Comparison of ENCODE assay signal across 5 cellular contexts in genomic region chr14:35359655-35360054, GRCh38. TPM values are rescaled to one million over a fixed set of nuclear protein-coding genes. Genes with fewer than 3 reads are reported as not detected.
DNase-seq lines count a peak whose midpoint lies in the region; ATAC-seq, FAIRE-seq and TF ChIP-seq lines count a peak whose summit lies in the region.
"Not testable (repeated sequence)": the region's sequence is repeated elsewhere in the genome, so short reads cannot be mapped to it uniquely, and the experiment has no call there.

No MANE protein-coding gene starts in this region.

- POLR2A ChIA-PET in WTC11 (lab: Charles Lee); K562 (lab: Yijun Ruan, JAX); HepG2 (lab: Yijun Ruan, JAX): not testable (repeated sequence)

- not testable (repeated sequence) for H2BK5ac ChIP-seq in trophoblast cell (ENCODE audit: low read depth, low read length, poor library complexity)

- peaks cover 9 to 25% of the 10 kb centered on the region in 2 experiments for H3K4me1 ChIP-seq in K562 (replicated peaks in 1 of 2; ENCODE audit: control insufficient read depth in 2 of 2, insufficient read depth in 2 of 2, low read length in 2 of 2)
- peaks cover 44% of the 10 kb centered on the region for H3K4me1 ChIP-seq in HepG2 (ENCODE audit: insufficient read depth, low read length)
- not testable (repeated sequence) for H3K4me1 ChIP-seq in trophoblast cell (ENCODE audit: control insufficient read depth in 1 of 2, insufficient read depth in 2 of 2, low read length in 2 of 2)

- H3K4me2 ChIP-seq in K562 (ENCODE audit: insufficient read depth, low read length); HepG2 (ENCODE audit: low read depth, low read length); trophoblast cell (ENCODE audit: low read length): not testable (repeated sequence)

- H2AFZ ChIP-seq in K562 (ENCODE audit: low read depth, low read length) = peak overlapping the region; percentile 66
- H2AFZ ChIP-seq in HepG2 (ENCODE audit: low read length); trophoblast cell (ENCODE audit: insufficient read depth, low read length, poor library complexity): not testable (repeated sequence)

- not testable (repeated sequence) for H3K36me3 Mint-ChIP-seq in WTC11; stimulated activated memory B cell treated with anti-CD40 and anti-IgM and Interleukin-4, amounts not matched to agents 10 μg/mL and 1 μg/mL and 100 μg/mL, for 72 hours

- WGBS in K562 (ENCODE audit: insufficient coverage, low coverage, missing lambda C conversion rate) = 5% methylated on average over 6 of the region's 7 CpGs
- WGBS in HepG2 (ENCODE audit: low lambda C conversion rate) = 37% methylated on average over 7 of the region's 7 CpGs
- no CpG with 5 or more reads among the region's 7 CpGs for WGBS in trophoblast cell (ENCODE audit: extremely low coverage, insufficient coverage, insufficient read length)

- not testable (repeated sequence) for H3K14ac ChIP-seq in trophoblast cell (ENCODE audit: low read length)

- H3K27me3 ChIP-seq in K562 (ENCODE audit: control insufficient read depth in 2 of 2, insufficient read depth in 2 of 2, low read length in 2 of 2); HepG2 (ENCODE audit: control insufficient read depth in 1 of 2, insufficient read depth in 2 of 2, low read length in 2 of 2); trophoblast cell (ENCODE audit: insufficient read depth, low read length): not testable (repeated sequence)

- TF ChIP-seq EP300 in K562 (IDR thresholded peaks at IDR 0.05; ENCODE audit: low read length) = peak; percentile 22; the same call in 1 of the 2 replicates
- TF ChIP-seq EP300 in HepG2 (IDR thresholded peaks at IDR 0.05; ENCODE audit: low read depth in 2 of 2, low read length in 2 of 2); HepG2 (CRISPR knock-in tag; IDR thresholded peaks at IDR 0.05; ENCODE audit: borderline replicate concordance): not testable (repeated sequence)

- H3K27ac Mint-ChIP-seq in WTC11 = not testable (repeated sequence)
- peak overlapping the region; percentile 58 for H3K27ac Mint-ChIP-seq in stimulated activated memory B cell treated with anti-CD40 and anti-IgM and Interleukin-4, amounts not matched to agents 10 μg/mL and 1 μg/mL and 100 μg/mL, for 72 hours

- peak overlapping the region; percentile 66; the same call in 1 of the 3 replicates for H3K27ac ChIP-seq in K562 (ENCODE audit: extremely low read depth, low read depth, low read length)
- H3K27ac ChIP-seq in HepG2 (ENCODE audit: extremely low read length, insufficient read depth, low read length); trophoblast cell (ENCODE audit: low read depth, low read length): not testable (repeated sequence)

- not testable (repeated sequence) for H3K79me2 ChIP-seq in K562 (ENCODE audit: control insufficient read depth, insufficient read depth, low read length); HepG2 (ENCODE audit: insufficient read depth, low read length); trophoblast cell (ENCODE audit: control insufficient read depth, insufficient read depth, low read length, poor library complexity)

- not testable (repeated sequence) for H3K4me3 Mint-ChIP-seq in WTC11; stimulated activated memory B cell treated with anti-CD40 and anti-IgM and Interleukin-4, amounts not matched to agents 10 μg/mL and 1 μg/mL and 100 μg/mL, for 72 hours

- not testable (repeated sequence) for H2AK5ac ChIP-seq in trophoblast cell (ENCODE audit: low read length)

- not testable (repeated sequence) for DNase-seq in WTC11 (ENCODE audit: low spot score); HepG2 (ENCODE audit: low spot score); trophoblast cell
- peak in 1 of 4 experiments; percentile 54 for DNase-seq in K562 (ENCODE audit: extremely low read depth in 1 of 4, low spot score in 3 of 4)

- H3K4ac ChIP-seq in trophoblast cell (ENCODE audit: low read depth, low read length) = not testable (repeated sequence)

- not testable (repeated sequence) for H4K8ac ChIP-seq in trophoblast cell (ENCODE audit: low read depth, low read length)

- not testable (repeated sequence) for H3K9ac ChIP-seq in K562 (ENCODE audit: insufficient read depth in 1 of 2, low read depth in 2 of 2, low read length in 2 of 2); HepG2 (ENCODE audit: insufficient read depth, low read depth, low read length); trophoblast cell (ENCODE audit: low read length)

- not testable (repeated sequence) for H3K23ac ChIP-seq in trophoblast cell (ENCODE audit: low read length)

- H3K36me3 ChIP-seq in K562 (ENCODE audit: control insufficient read depth, insufficient read depth, low read length); HepG2 (replicated peaks in 1 of 2; ENCODE audit: control insufficient read depth in 1 of 2, insufficient read depth in 2 of 2, low read length in 2 of 2); trophoblast cell (ENCODE audit: control insufficient read depth in 1 of 2, insufficient read depth in 2 of 2, low read length in 2 of 2): not testable (repeated sequence)

- not testable (repeated sequence) for H3K9me1 ChIP-seq in K562 (ENCODE audit: control insufficient read depth, insufficient read depth, low read length)

- not testable (repeated sequence) for TF ChIP-seq CTCF in WTC11 (IDR thresholded peaks at IDR 0.05); K562 (IDR thresholded peaks at IDR 0.05 in 2 of 3, conservative IDR thresholded peaks at IDR 0.05 in 1 of 3; ENCODE audit: insufficient read depth in 2 of 3, low read depth in 1 of 3, low read length in 3 of 3); HepG2 (CRISPR knock-in tag; IDR thresholded peaks at IDR 0.05)

- peak overlapping the region; percentile 29 for H2BK120ac ChIP-seq in trophoblast cell (ENCODE audit: insufficient read depth, low read length, poor library complexity)

- not testable (repeated sequence) for H3K4me3 ChIP-seq in K562; HepG2 (replicated peaks in 1 of 3; ENCODE audit: insufficient read depth in 1 of 3, low read depth in 2 of 3, low read length in 3 of 3); trophoblast cell (ENCODE audit: low read depth, low read length)

- H3K79me1 ChIP-seq in trophoblast cell (ENCODE audit: low read length) = not testable (repeated sequence)

- peak overlapping the region; percentile 51 for H4K91ac ChIP-seq in trophoblast cell (ENCODE audit: low read depth, low read length)

- not testable (repeated sequence) for H3K27me3 Mint-ChIP-seq in WTC11 (ENCODE audit: low read depth); stimulated activated memory B cell treated with anti-CD40 and anti-IgM and Interleukin-4, amounts not matched to agents 10 μg/mL and 1 μg/mL and 100 μg/mL, for 72 hours

- not testable (repeated sequence) for H4K12ac ChIP-seq in trophoblast cell (ENCODE audit: low read depth, low read length)

- H3K18ac ChIP-seq in trophoblast cell (ENCODE audit: low read length) = not testable (repeated sequence)

- intact Hi-C loops in K562 (cut with micrococcal nuclease); HepG2 (cut with micrococcal nuclease; ENCODE audit: unreplicated experiment): not testable (repeated sequence)

- H2BK12ac ChIP-seq in trophoblast cell (ENCODE audit: low read length) = not testable (repeated sequence)

- 0 out of 2 replicates have a peak, but pooled peaks have one; percentile 39 for TF ChIP-seq POLR2A in K562 (conservative IDR thresholded peaks at IDR 0.05)
- TF ChIP-seq POLR2A in HepG2 (IDR thresholded peaks at IDR 0.05; ENCODE audit: insufficient read depth in 1 of 2, low read depth in 2 of 2, low read length in 2 of 2) = not testable (repeated sequence)

- TF ChIP-seq RAD21 in K562 (CRISPR knock-in tag; conservative IDR thresholded peaks at IDR 0.05 in 1 of 2, IDR thresholded peaks at IDR 0.05 in 1 of 2); HepG2 (CRISPR knock-in tag; IDR thresholded peaks at IDR 0.05): not testable (repeated sequence)

- FAIRE-seq in K562 (lab: Jason Lieb, UNC); HepG2 (lab: Jason Lieb, UNC): not testable (repeated sequence)

- not testable (repeated sequence) for H3K4me1 Mint-ChIP-seq in WTC11
- H3K4me1 Mint-ChIP-seq in stimulated activated memory B cell treated with anti-CD40 and anti-IgM and Interleukin-4, amounts not matched to agents 10 μg/mL and 1 μg/mL and 100 μg/mL, for 72 hours = peaks cover 26% of the 10 kb centered on the region

- not testable (repeated sequence) for H3K9me3 Mint-ChIP-seq in WTC11; stimulated activated memory B cell treated with anti-CD40 and anti-IgM and Interleukin-4, amounts not matched to agents 10 μg/mL and 1 μg/mL and 100 μg/mL, for 72 hours

- CTCF ChIA-PET in WTC11 (lab: Charles Lee); K562 (lab: Yijun Ruan, JAX; ENCODE audit: low intra/inter-chr PET ratio); HepG2 (lab: Yijun Ruan, JAX; ENCODE audit: low intra/inter-chr PET ratio, low total read pairs): not testable (repeated sequence)

- BruUV-seq in K562 (replicated peaks; lab: Mats Ljungman, UMichigan); HepG2 (replicated peaks; lab: Mats Ljungman, UMichigan): not testable (repeated sequence)

- H4K20me1 ChIP-seq in K562 (replicated peaks; ENCODE audit: control insufficient read depth, insufficient read depth, low read length); HepG2 (ENCODE audit: insufficient read depth, low read length): not testable (repeated sequence)

- in situ Hi-C loops in K562 (cut with MboI); HepG2 (cut with HindIII; ENCODE audit: extremely low pct_ligation_motif_present, low pct_unique_long_range_greater_than_20kb): not testable (repeated sequence)

- not testable (repeated sequence) for ATAC-seq in WTC11; K562; HepG2; stimulated activated memory B cell treated with anti-CD40 and anti-IgM and Interleukin-4, amounts not matched to agents 10 μg/mL and 1 μg/mL and 100 μg/mL, for 72 hours

- H3K9me3 ChIP-seq in K562 (replicated peaks; ENCODE audit: control insufficient read depth, insufficient read depth, low read depth, low read length); HepG2 (ENCODE audit: low read length); trophoblast cell (ENCODE audit: insufficient read depth, low read depth, low read length): not testable (repeated sequence)

RNA-seq across cellular contexts. Expression of gene NFKBIA, which starts 44.9 kb away (rescaled TPM):
- total RNA-seq in WTC11 (2021) = 29.3 to 32.1 TPM (median 31.3 TPM) in 3 replicates
- 39.0 and 119 TPM in 2 replicates for total RNA-seq in K562 (2011; cell fraction: chromatin; rRNA removed; ENCODE audit: low replicate concordance)
- 77.4 and 121 TPM in 2 replicates for total RNA-seq in K562 (2011; cell fraction: nucleolus; rRNA removed)
- 50.6 and 60.0 TPM in 2 replicates for total RNA-seq in K562 (2011; cell fraction: nucleoplasm; rRNA removed)
- total RNA-seq in K562 (2014; rRNA removed) = 20.9 and 39.6 TPM in 2 replicates
- 16.7 and 17.7 TPM in 2 replicates for total RNA-seq in K562 (2014; rRNA removed; fragmentation: Illumina TruSeq; extraction: Trizol)
- total RNA-seq in K562 (2015; rRNA removed; fragmentation: Illumina TruSeq; extraction: Trizol) = 31.8 and 34.5 TPM in 2 replicates
- 21.3 and 22.7 TPM in 2 replicates for total RNA-seq in K562 (2021)
- polyA plus RNA-seq in K562 (2011; rRNA removed) = 15.0 and 23.8 TPM in 2 replicates
- 17.5 and 26.1 TPM in 2 replicates for polyA plus RNA-seq in K562 (2011; cell fraction: cytosol; rRNA removed)
- polyA plus RNA-seq in K562 (2011; cell fraction: nucleus; rRNA removed) = 75.3 and 106 TPM in 2 replicates
- polyA plus RNA-seq in K562 (2012) = 23.5 and 32.0 TPM in 2 replicates
- polyA plus RNA-seq in K562 (2014; fragmentation: Illumina TruSeq; extraction: Trizol) = 23.8 and 24.4 TPM in 2 replicates
- polyA plus RNA-seq in K562 (2014; fragmentation: Nextera tagmentation; extraction: Ambion mirVana) = 1 to 10 TPM; 6.9 to 8.8 TPM
- 15.3 and 18.2 TPM in 2 replicates for polyA plus RNA-seq in K562 (2014; rRNA removed)
- 19.5 and 24.3 TPM in 2 replicates for polyA minus RNA-seq in K562 (2011; rRNA and poly(A)+ RNA removed)
- 17.6 and 21.0 TPM in 2 replicates for polyA minus RNA-seq in K562 (2011; cell fraction: cytosol; rRNA and poly(A)+ RNA removed)
- 67.9 and 90.0 TPM in 2 replicates for polyA minus RNA-seq in K562 (2011; cell fraction: nucleus; rRNA and poly(A)+ RNA removed)
- 232 and 319 TPM in 2 replicates for total RNA-seq in HepG2 (2016; rRNA removed; fragmentation: Illumina TruSeq; extraction: Trizol)
- 103 and 116 TPM in 2 replicates for total RNA-seq in HepG2 (2016; cell fraction: cytosol; rRNA removed; fragmentation: Illumina TruSeq; extraction: Trizol; ENCODE audit: low read depth)
- total RNA-seq in HepG2 (2016; cell fraction: insoluble cytoplasmic fraction; rRNA removed; fragmentation: Illumina TruSeq; extraction: Trizol) = 208 and 321 TPM in 2 replicates
- total RNA-seq in HepG2 (2016; cell fraction: membrane; rRNA removed; fragmentation: Illumina TruSeq; extraction: Trizol) = 196 and 209 TPM in 2 replicates
- total RNA-seq in HepG2 (2016; cell fraction: nucleus; rRNA removed; fragmentation: Illumina TruSeq; extraction: Trizol) = 367 and 382 TPM in 2 replicates
- 173 and 197 TPM in 2 replicates for polyA plus RNA-seq in HepG2 (2011; rRNA removed)
- polyA plus RNA-seq in HepG2 (2011; cell fraction: cytosol; rRNA removed) = 81.6 and 128 TPM in 2 replicates
- 363 and 589 TPM in 2 replicates for polyA plus RNA-seq in HepG2 (2011; cell fraction: nucleus; rRNA removed)
- polyA plus RNA-seq in HepG2 (2012) = 58.7 and 87.8 TPM in 2 replicates
- 21.2 and 21.7 TPM in 2 replicates for polyA plus RNA-seq in HepG2 (2016; cell fraction: cytosol; fragmentation: Illumina TruSeq; extraction: Trizol; ENCODE audit: low read depth)
- 160 and 187 TPM in 2 replicates for polyA plus RNA-seq in HepG2 (2016; cell fraction: insoluble cytoplasmic fraction; fragmentation: Illumina TruSeq; extraction: Trizol; ENCODE audit: low read depth)
- 41.5 and 42.6 TPM in 2 replicates for polyA plus RNA-seq in HepG2 (2016; cell fraction: membrane; fragmentation: Illumina TruSeq; extraction: Trizol; ENCODE audit: low read depth)
- 546 and 548 TPM in 2 replicates for polyA plus RNA-seq in HepG2 (2016; cell fraction: nucleus; fragmentation: Illumina TruSeq; extraction: Trizol; ENCODE audit: insufficient read depth, low read depth)
- polyA minus RNA-seq in HepG2 (2011; rRNA and poly(A)+ RNA removed; ENCODE audit: low replicate concordance) = 421 and 666 TPM in 2 replicates
- 80.5 and 103 TPM in 2 replicates for polyA minus RNA-seq in HepG2 (2011; cell fraction: cytosol; rRNA and poly(A)+ RNA removed)
- polyA minus RNA-seq in HepG2 (2011; cell fraction: nucleus; rRNA and poly(A)+ RNA removed) = 421 and 559 TPM in 2 replicates
- 116 and 119 TPM in 2 replicates for polyA plus RNA-seq in trophoblast cell (2013)
